In the genomic region with DNA sequence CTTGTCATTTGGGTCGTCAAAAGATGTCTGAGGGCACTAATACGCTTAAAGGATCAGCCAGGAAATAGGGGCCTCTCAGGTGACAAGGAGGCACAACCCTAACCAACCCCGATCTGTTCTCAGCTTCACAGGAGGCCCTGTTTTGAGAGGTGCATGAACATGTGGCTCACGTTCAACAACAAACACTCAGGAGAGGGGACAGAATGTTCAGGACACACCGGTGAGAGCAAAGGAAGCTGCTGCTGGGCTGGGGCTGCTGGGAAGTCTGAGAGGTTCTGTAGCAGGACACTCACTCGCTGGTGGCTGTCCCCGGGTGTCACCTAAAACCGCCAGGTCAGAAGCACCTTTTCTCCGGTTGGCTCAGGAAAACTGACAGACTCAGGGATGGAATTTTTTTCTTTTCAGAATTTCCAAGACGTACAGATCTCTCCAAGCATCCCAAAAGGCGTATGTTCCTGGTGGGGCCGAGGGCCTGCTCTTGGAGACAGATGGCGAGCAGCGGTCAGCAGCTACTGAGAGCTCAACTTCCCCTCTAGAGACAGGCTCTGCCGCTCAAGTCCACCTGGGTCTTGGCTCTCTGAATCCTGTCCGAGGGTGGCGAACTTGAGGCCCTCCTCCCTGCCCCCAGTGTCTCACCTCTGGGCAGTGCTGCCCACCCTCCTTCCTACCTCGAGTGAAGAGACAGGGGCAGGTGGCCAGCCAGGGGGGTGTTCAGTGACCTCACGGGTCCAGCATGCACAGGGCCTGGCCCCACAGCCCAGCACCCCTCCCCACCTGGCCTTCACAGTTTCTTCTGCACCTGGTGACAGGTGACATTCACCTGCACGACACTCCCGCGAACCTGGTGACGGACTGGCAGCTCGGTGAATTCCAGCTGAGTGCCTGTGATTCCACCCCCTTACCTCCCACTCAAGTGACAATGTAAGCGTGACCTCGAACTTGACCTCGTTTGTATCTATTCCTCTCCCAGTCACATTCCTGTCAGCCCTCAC, we compare ENCODE assay signal across 8 cellular contexts. TPM values are rescaled to one million over a fixed set of nuclear protein-coding genes. Genes with fewer than 3 reads are reported as not detected.
DNase-seq lines count a peak whose midpoint lies in the region; ATAC-seq and TF ChIP-seq lines count a peak whose summit lies in the region.

No MANE protein-coding gene starts in this region.

- POLR2A ChIA-PET in AG04450 (lab: Yijun Ruan, JAX), result interaction anchor here (0.5 kb wide), 1 partner anchor 53 kb away, joined by 3 read pairs; no protein-coding TSS in a partner anchor
- POLR2A ChIA-PET in HCT116 (lab: Charles Lee), result no interaction called here

- no peak overlapping the region for H3K4me2 ChIP-seq in HCT116 (ENCODE audit: low read length)

- H3K36me3 ChIP-seq in HCT116 (ENCODE audit: control insufficient read depth in 1 of 2, insufficient read depth in 2 of 2, low read length in 2 of 2), result peaks cover 8 to 27% of the 10 kb centered on the region in 2 experiments; a peak in 3 of 4 replicates

- TF ChIP-seq CTCF in AG04450 (IDR thresholded peaks at IDR 0.05; ENCODE audit: low read depth, low read length) (no peak), HCT116 (IDR thresholded peaks at IDR 0.05 in 2 of 3, conservative IDR thresholded peaks at IDR 0.05 in 1 of 3; ENCODE audit: borderline replicate concordance in 1 of 3, insufficient read depth in 1 of 3, low read depth in 2 of 3, low read length in 2 of 3) (no peak)

- no peaks in the 10 kb centered on the region for H3K4me1 ChIP-seq in HCT116 (ENCODE audit: control insufficient read depth in 1 of 2, insufficient read depth in 2 of 2, low read length in 2 of 2)

- no peaks in the 10 kb centered on the region for H3K9me2 ChIP-seq in HCT116 (ENCODE audit: insufficient read depth)

- no peak for TF ChIP-seq POLR2A in HCT116 (IDR thresholded peaks at IDR 0.05; ENCODE audit: borderline replicate concordance, extremely low read depth, insufficient read depth, insufficient read length)

- H3K27ac ChIP-seq in AG04450 (ENCODE audit: low read depth, low read length) (peak overlapping the region; percentile 11), HCT116 (ENCODE audit: low read depth, low read length) (no peak overlapping the region)

- H3K27me3 ChIP-seq in AG04450 (ENCODE audit: control insufficient read depth, insufficient read depth, low read length) (no peaks in the 10 kb centered on the region), HCT116 (ENCODE audit: insufficient read depth, low read length) (no peaks in the 10 kb centered on the region)

- no peak for TF ChIP-seq RAD21 in HCT116 (IDR thresholded peaks at IDR 0.05; ENCODE audit: low read depth)

- no peaks in the 10 kb centered on the region for H3K79me2 ChIP-seq in HCT116 (ENCODE audit: insufficient read depth, low read length)

- DNase-seq in AG04450 (ENCODE audit: low read depth, low spot score) (no peak), HCT116 (ENCODE audit: low read depth, low spot score) (no peak), kidney tubule cell (ENCODE audit: low spot score) (peak; percentile 15), NCI-H226 (no peak), NCI-H69 (lab: John Stamatoyannopoulos, UW) (no peak), occipital lobe (lab: John Stamatoyannopoulos, UW) (no peak)
- peak; percentile 64 for DNase-seq in activated CD8-positive, alpha-beta memory T cell treated with anti-CD3 and anti-CD28 coated beads for 24 hours

- intact Hi-C loops in HCT116 (cut with micrococcal nuclease), result no loop called here

- CTCF ChIA-PET in AG04450 (lab: Charles Lee) (no interaction called here), HCT116 (lab: Charles Lee) (no interaction called here)

- H2AFZ ChIP-seq in HCT116 (ENCODE audit: low read depth, low read length, poor library complexity, severe bottlenecking), result no peak overlapping the region

- no TSS peak for BruUV-seq in HCT116 (replicated peaks; lab: Mats Ljungman, UMichigan)

- H3K9ac ChIP-seq in HCT116 (ENCODE audit: low read length), result no peak overlapping the region

- ATAC-seq in HCT116 (peak; percentile 24), HG03097 (IDR thresholded peaks at IDR 0.05; ENCODE audit: low FRiP score, unreplicated experiment) (no peak)

- H4K20me1 ChIP-seq in HCT116 (ENCODE audit: insufficient read depth), result no peaks in the 10 kb centered on the region; the same call in 1 of the 2 replicates

- H3K4me3 ChIP-seq in AG04450 (ENCODE audit: low read depth, low read length) (no peak overlapping the region), HCT116 (replicated peaks in 1 of 2; ENCODE audit: low read depth in 1 of 2, low read length in 2 of 2) (no peak overlapping the region)

- RAD21 ChIA-PET in HCT116 (lab: Charles Lee; ENCODE audit: low non-redundant PET in 1 of 2, low total read pairs in 2 of 2, uncharacterized antibody in 2 of 2, unreplicated experiment in 2 of 2), result no interaction called here

- H3K9me3 ChIP-seq in AG04450 (ENCODE audit: control insufficient read depth, insufficient read depth, low read length), result no peaks in the 10 kb centered on the region; the same call in 1 of the 2 replicates
- H3K9me3 ChIP-seq in HCT116 (ENCODE audit: control insufficient read depth in 1 of 2, insufficient read depth in 1 of 2, low read depth in 1 of 2, low read length in 2 of 2), result no peaks in the 10 kb centered on the region

TF ChIP-seq in HCT116, 20 proteins besides CTCF, POLR2A, EP300 and RAD21:
- TF ChIP-seq POLR2AphosphoS5 (IDR thresholded peaks at IDR 0.05; ENCODE audit: low read depth, low read length) (0 out of 2 replicates have a peak, but pooled peaks have one; percentile 28), EZH2 (IDR thresholded peaks at IDR 0.05) (no peak), JUND (IDR thresholded peaks at IDR 0.05) (no peak)
TF ChIP-seq in HCT116: peak in this region for 1.

RNA-seq across cellular contexts. Expression of gene CLUH, which starts 22.9 kb away (rescaled TPM):
- polyA plus RNA-seq in AG04450 (2011; rRNA removed), result 7.1 and 9.0 TPM in 2 replicates
- polyA minus RNA-seq in AG04450 (2011; rRNA and poly(A)+ RNA removed), result 9.5 and 12.0 TPM in 2 replicates
- 175 TPM for total RNA-seq in HCT116 (2021; ENCODE audit: unreplicated experiment)
- 66.9 and 80.7 TPM in 2 replicates for polyA plus RNA-seq in HCT116 (2012)
- 17.5 TPM for total RNA-seq in occipital lobe

Comparison
In these comparisons a context has a peak if more than half of its experiments do, and no peak if none do; other contexts are left out.
1. DNase-seq: peak in activated CD8-positive, alpha-beta memory T cell treated with anti-CD3 and anti-CD28 coated beads for 24 hours (single experiment) and kidney tubule cell (single experiment); none in AG04450 (single experiment), HCT116 (single experiment), NCI-H226 (single experiment), NCI-H69 (single experiment) and occipital lobe (single experiment).